Comparison of ENCODE assay signal across 10 cellular contexts in genomic region chr22:37550921-37551320, GRCh38. TPM values are rescaled to one million over a fixed set of nuclear protein-coding genes. Genes with fewer than 3 reads are reported as not detected.
DNase-seq lines count a peak whose midpoint lies in the region; ATAC-seq, FAIRE-seq and TF ChIP-seq lines count a peak whose summit lies in the region.
"Not testable (repeated sequence)": the region's sequence is repeated elsewhere in the genome, so short reads cannot be mapped to it uniquely, and the experiment has no call there.
"Had no signal": no experiment of that assay in that cellular context is flagged by ENCODE, and none has a peak within 500 bp of the region (broad histone marks: within the 10 kb centered on the region; RNA-seq: fewer than 3 reads in every experiment).

No MANE protein-coding gene starts in this region.

- H2BK15ac ChIP-seq in mesendoderm (replicated peaks; ENCODE audit: low read depth) = not testable (repeated sequence)
- H2BK15ac ChIP-seq in neuronal stem cell (ENCODE audit: low read length) = peak overlapping the region; percentile 47

- not testable (repeated sequence) for H3K4ac ChIP-seq in mesendoderm (ENCODE audit: low read depth, low read length); neuronal stem cell (ENCODE audit: low read length)

- not testable (repeated sequence) for H4K8ac ChIP-seq in mesendoderm (ENCODE audit: low read depth, low read length); neuronal stem cell (ENCODE audit: low read depth, low read length)

- H3K14ac ChIP-seq in neuronal stem cell (ENCODE audit: low read length) = not testable (repeated sequence)

- intact Hi-C loops in dorsolateral prefrontal cortex (cut with DNase I); right cardiac atrium (cut with DNase I): not testable (repeated sequence)

- not testable (repeated sequence) for FAIRE-seq in astrocyte (lab: Jason Lieb, UNC)

- 86% methylated on average over 9 of the region's 9 CpGs for WGBS in right cardiac atrium
- no CpG with 5 or more reads among the region's 9 CpGs for WGBS in mesendoderm (ENCODE audit: extremely low coverage, insufficient coverage, low lambda C conversion rate)
- WGBS in neuronal stem cell (ENCODE audit: extremely low coverage in 2 of 2, insufficient read length in 2 of 2, insufficient replicate concordance in 1 of 2), 2 donors = no CpG with 5 or more reads among the region's 9 CpGs
- WGBS in upper lobe of left lung, 2 donors = 88 to 89% methylated on average over 9 of the region's 9 CpGs

- H3K79me2 ChIP-seq in astrocyte (ENCODE audit: insufficient read depth, low read length); mesendoderm (ENCODE audit: control insufficient read depth, insufficient read depth, low read length): not testable (repeated sequence)

- not testable (repeated sequence) for H3K27me3 Mint-ChIP-seq in astrocyte (ENCODE audit: low read depth, unreplicated experiment)

- ATAC-seq in right cardiac atrium; stimulated activated effector memory CD8-positive, alpha-beta T cell treated with anti-CD3 and anti-CD28 coated beads, Interleukin-12 subunit alpha, Interleukin-12 subunit beta, amount 100 ng/mL, for 72 hours; upper lobe of left lung (ENCODE audit: low FRiP score in 2 of 2): not testable (repeated sequence)

- TF ChIP-seq EP300 in upper lobe of left lung (IDR thresholded peaks at IDR 0.05) = not testable (repeated sequence)

- H3K4me1 Mint-ChIP-seq in astrocyte (ENCODE audit: low read depth, unreplicated experiment) = peaks cover 29% of the 10 kb centered on the region
- not testable (repeated sequence) for H3K4me1 Mint-ChIP-seq in stimulated activated effector memory CD8-positive, alpha-beta T cell treated with anti-CD3 and anti-CD28 coated beads, Interleukin-12 subunit alpha, Interleukin-12 subunit beta, amount 100 ng/mL, for 72 hours

- not testable (repeated sequence) for H3K56ac ChIP-seq in mesendoderm (ENCODE audit: low read length)

- not testable (repeated sequence) for H2AFZ ChIP-seq in astrocyte (ENCODE audit: low read depth, low read length); neuronal stem cell (ENCODE audit: low read length)

- H3K9me3 Mint-ChIP-seq in astrocyte (ENCODE audit: unreplicated experiment); stimulated activated effector memory CD8-positive, alpha-beta T cell treated with anti-CD3 and anti-CD28 coated beads, Interleukin-12 subunit alpha, Interleukin-12 subunit beta, amount 100 ng/mL, for 72 hours: not testable (repeated sequence)

- peaks cover 32% of the 10 kb centered on the region for H3K4me1 ChIP-seq in astrocyte (ENCODE audit: insufficient read depth, low read length)
- H3K4me1 ChIP-seq in right cardiac atrium (ENCODE audit: control insufficient read depth, insufficient read depth, low read length) = peaks cover 12% of the 10 kb centered on the region
- peaks cover 14% of the 10 kb centered on the region for H3K4me1 ChIP-seq in mesendoderm (ENCODE audit: control insufficient read depth, low read depth, low read length)
- H3K4me1 ChIP-seq in neuronal stem cell (ENCODE audit: control insufficient read depth in 2 of 2, insufficient read depth in 1 of 2, low read depth in 1 of 2, low read length in 2 of 2) = peaks cover 31 to 36% of the 10 kb centered on the region in 2 donors
- peaks cover 54 to 72% (median 68%) of the 10 kb centered on the region in 4 donors for H3K4me1 ChIP-seq in upper lobe of left lung

- not testable (repeated sequence) for H3K4me2 ChIP-seq in astrocyte (ENCODE audit: low read length); mesendoderm (ENCODE audit: low read length); neuronal stem cell (ENCODE audit: insufficient read depth, low read length, poor library complexity, severe bottlenecking)

- not testable (repeated sequence) for H3K36me3 ChIP-seq in astrocyte (ENCODE audit: insufficient read depth, low read length); mesendoderm (ENCODE audit: control insufficient read depth, insufficient read depth, low read length); neuronal stem cell (replicated peaks in 1 of 2; ENCODE audit: control insufficient read depth in 2 of 2, insufficient read depth in 2 of 2, low read length in 2 of 2); upper lobe of left lung

- not testable (repeated sequence) for TF ChIP-seq POLR2A in upper lobe of left lung (IDR thresholded peaks at IDR 0.05)

- POLR2A ChIA-PET in RWPE1 (lab: Yijun Ruan, JAX; ENCODE audit: low non-redundant PET) = not testable (repeated sequence)

- H2BK5ac ChIP-seq in mesendoderm (ENCODE audit: low read length) = not testable (repeated sequence)
- H2BK5ac ChIP-seq in neuronal stem cell (ENCODE audit: low read length) = peak overlapping the region; percentile 76

- not testable (repeated sequence) for H3K36me3 Mint-ChIP-seq in astrocyte (ENCODE audit: low read depth, unreplicated experiment); stimulated activated effector memory CD8-positive, alpha-beta T cell treated with anti-CD3 and anti-CD28 coated beads, Interleukin-12 subunit alpha, Interleukin-12 subunit beta, amount 100 ng/mL, for 72 hours

- H3K4me3 ChIP-seq in astrocyte (ENCODE audit: insufficient read depth, low read depth, low read length); dorsolateral prefrontal cortex; right cardiac atrium (ENCODE audit: low read length); mesendoderm (ENCODE audit: low read length); neuronal stem cell (ENCODE audit: low read length in 2 of 2); upper lobe of left lung: not testable (repeated sequence)

- not testable (repeated sequence) for H3K4me3 Mint-ChIP-seq in astrocyte (ENCODE audit: unreplicated experiment); stimulated activated effector memory CD8-positive, alpha-beta T cell treated with anti-CD3 and anti-CD28 coated beads, Interleukin-12 subunit alpha, Interleukin-12 subunit beta, amount 100 ng/mL, for 72 hours

- not testable (repeated sequence) for H3K79me1 ChIP-seq in mesendoderm (ENCODE audit: low read length); neuronal stem cell (ENCODE audit: low read depth, low read length)

- CTCF ChIA-PET in RWPE1 (lab: Yijun Ruan, JAX) = interaction anchor here (0.7 kb wide), 1 partner anchor 11 kb away, joined by 8 read pairs; no protein-coding TSS in a partner anchor

- H2AK5ac ChIP-seq in mesendoderm (ENCODE audit: low read length) (peak overlapping the region; percentile 94), neuronal stem cell (ENCODE audit: low read depth, low read length) (peak overlapping the region; percentile 77)

- not testable (repeated sequence) for H3K27me3 ChIP-seq in astrocyte (ENCODE audit: insufficient read depth, low read length); dorsolateral prefrontal cortex; right cardiac atrium (ENCODE audit: control insufficient read depth, insufficient read depth); mesendoderm (ENCODE audit: insufficient read depth, low read length, poor library complexity); neuronal stem cell (ENCODE audit: control insufficient read depth in 3 of 3, insufficient read depth in 3 of 3, low read depth in 1 of 3, low read length in 3 of 3); upper lobe of left lung

- H3K18ac ChIP-seq in mesendoderm (ENCODE audit: low read length) = not testable (repeated sequence)
- H3K18ac ChIP-seq in neuronal stem cell (ENCODE audit: low read length) = peak overlapping the region; percentile 93

- not testable (repeated sequence) for TF ChIP-seq CTCF in RWPE1 (conservative IDR thresholded peaks at IDR 0.05; ENCODE audit: low read depth); astrocyte (IDR thresholded peaks at IDR 0.05; ENCODE audit: insufficient read depth, low read depth, low read length); upper lobe of left lung (IDR thresholded peaks at IDR 0.05)
- peak in 1 of 56 donors; percentile 13 for TF ChIP-seq CTCF in dorsolateral prefrontal cortex (IDR thresholded peaks at IDR 0.05 in 54 of 56, conservative IDR thresholded peaks at IDR 0.05 in 2 of 56; ENCODE audit: low read depth in 1 of 56, partially characterized antibody in 56 of 56)

- not testable (repeated sequence) for DNase-seq in RWPE1 (ENCODE audit: low spot score); astrocyte (ENCODE audit: low read depth); dorsolateral prefrontal cortex; mesendoderm; neuronal stem cell (ENCODE audit: low spot score); stimulated activated effector memory CD8-positive, alpha-beta T cell treated with anti-CD3 and anti-CD28 coated beads, Interleukin-12 subunit alpha, Interleukin-12 subunit beta, amount 100 ng/mL, for 72 hours (ENCODE audit: low spot score in 2 of 2); upper lobe of left lung
- DNase-seq in right cardiac atrium = peak in 1 of 3 donors; percentile 13

- H2BK12ac ChIP-seq in neuronal stem cell (ENCODE audit: low read length) = not testable (repeated sequence)

- H4K91ac ChIP-seq in neuronal stem cell (ENCODE audit: low read depth, low read length, poor library complexity) = not testable (repeated sequence)

- H3K23ac ChIP-seq in mesendoderm (ENCODE audit: low read length); neuronal stem cell (ENCODE audit: low read depth, low read length, poor library complexity): not testable (repeated sequence)

- H3K27ac Mint-ChIP-seq in astrocyte (ENCODE audit: unreplicated experiment) = peak overlapping the region; percentile 34
- H3K27ac Mint-ChIP-seq in stimulated activated effector memory CD8-positive, alpha-beta T cell treated with anti-CD3 and anti-CD28 coated beads, Interleukin-12 subunit alpha, Interleukin-12 subunit beta, amount 100 ng/mL, for 72 hours = peak overlapping the region; percentile 73

- H4K5ac ChIP-seq in mesendoderm (ENCODE audit: low read length) = not testable (repeated sequence)

- H4K20me1 ChIP-seq in astrocyte (ENCODE audit: insufficient read depth, low read length) = not testable (repeated sequence)

- H3K9me3 ChIP-seq in astrocyte (ENCODE audit: insufficient read depth, low read depth, low read length); right cardiac atrium (ENCODE audit: control insufficient read depth, low read length); neuronal stem cell (replicated peaks in 1 of 2; ENCODE audit: control insufficient read depth in 2 of 2, insufficient read depth in 1 of 2, low read depth in 1 of 2, low read length in 2 of 2); upper lobe of left lung: not testable (repeated sequence)

- H3K27ac ChIP-seq in RWPE1 = peak overlapping the region; percentile 97
- H3K27ac ChIP-seq in astrocyte (ENCODE audit: low read depth, low read length); mesendoderm (ENCODE audit: low read depth, low read length): not testable (repeated sequence)
- H3K27ac ChIP-seq in dorsolateral prefrontal cortex = peak overlapping the region in 51 of 59 donors; percentile 10 to 98 (median 91)
- peak overlapping the region; percentile 54 for H3K27ac ChIP-seq in right cardiac atrium (ENCODE audit: low read length)
- peak overlapping the region; percentile 95 for H3K27ac ChIP-seq in neuronal stem cell (replicated peaks; ENCODE audit: low read length)
- peak overlapping the region in 3 of 4 donors; percentile 85 to 86 (median 86) for H3K27ac ChIP-seq in upper lobe of left lung

- H2BK120ac ChIP-seq in mesendoderm (ENCODE audit: low read depth, low read length) = not testable (repeated sequence)
- H2BK120ac ChIP-seq in neuronal stem cell (ENCODE audit: low read depth, low read length) = peak overlapping the region; percentile 43

- H3K9ac ChIP-seq in astrocyte (ENCODE audit: low read length); mesendoderm (ENCODE audit: low read length); neuronal stem cell (ENCODE audit: low read depth, low read length, poor library complexity): not testable (repeated sequence)

RNA-seq across cellular contexts. Expression of gene CDC42EP1, which starts 9.4 kb away (rescaled TPM):
- total RNA-seq in astrocyte = 106 and 109 TPM in 2 replicates
- 100 to 1,000 TPM in 9 of 120 experiments, 10 to 100 TPM in 111; 12.4 to 203 (median 48.3) TPM for total RNA-seq in dorsolateral prefrontal cortex
- total RNA-seq in right cardiac atrium = 10 to 100 TPM; 19.7 to 31.3 (median 21.7) TPM
- polyA plus RNA-seq in right cardiac atrium = 20.7 TPM
- polyA plus RNA-seq in mesendoderm (2013, experiment 1 of 2) = 70.7 TPM
- polyA plus RNA-seq in mesendoderm (2013, experiment 2 of 2) = 66.2 TPM
- polyA plus RNA-seq in neuronal stem cell (2013, experiment 1 of 2) = 16.9 TPM
- polyA plus RNA-seq in neuronal stem cell (2013, experiment 2 of 2) = 16.2 TPM
- total RNA-seq in upper lobe of left lung = 10 to 100 TPM; 38.8 to 81.7 (median 67.5) TPM

RNA-seq across cellular contexts. Expression of gene LGALS2, which starts 29.0 kb away (rescaled TPM):
- total RNA-seq in astrocyte (not detected in 2 replicates), dorsolateral prefrontal cortex (1 to 10 TPM in 3 of 120 experiments, not detected in 117; 1.4 to 2.5 (median 1.5) TPM), right cardiac atrium (under 1 TPM in 1 of 4 donors, not detected in 3; 0.44 TPM), upper lobe of left lung (1 to 10 TPM in 3 of 6 donors, not detected in 3; 1.4 to 4.2 (median 2.0) TPM)
- not detected for polyA plus RNA-seq in right cardiac atrium
- not detected for polyA plus RNA-seq in mesendoderm (2013, experiment 1 of 2)
- polyA plus RNA-seq in mesendoderm (2013, experiment 2 of 2) = not detected
- polyA plus RNA-seq in neuronal stem cell (2013, experiment 1 of 2) = not detected
- not detected for polyA plus RNA-seq in neuronal stem cell (2013, experiment 2 of 2)
- total RNA-seq: A172 had no signal
- polyA plus RNA-seq: BJ had no signal

RNA-seq across cellular contexts. Expression of gene CARD10, which starts 31.7 kb away (rescaled TPM):
- 19.7 and 22.6 TPM in 2 replicates for total RNA-seq in astrocyte
- 1 to 10 TPM; 1.0 to 7.3 (median 2.8) TPM for total RNA-seq in dorsolateral prefrontal cortex
- 10 to 100 TPM in 2 of 4 donors, 1 to 10 TPM in 2; 6.6 to 11.4 (median 9.6) TPM for total RNA-seq in right cardiac atrium
- polyA plus RNA-seq in right cardiac atrium = 8.3 TPM
- polyA plus RNA-seq in mesendoderm (2013, experiment 1 of 2) = 5.6 TPM
- 5.8 TPM for polyA plus RNA-seq in mesendoderm (2013, experiment 2 of 2)
- polyA plus RNA-seq in neuronal stem cell (2013, experiment 1 of 2) = 4.2 TPM
- polyA plus RNA-seq in neuronal stem cell (2013, experiment 2 of 2) = 4.3 TPM
- total RNA-seq in upper lobe of left lung = 10 to 100 TPM in 4 of 6 donors, 1 to 10 TPM in 2; 6.2 to 19.8 (median 13.6) TPM

RNA-seq across cellular contexts. Expression of gene GGA1, which starts 57.7 kb away (rescaled TPM):
- 39.9 and 43.1 TPM in 2 replicates for total RNA-seq in astrocyte
- total RNA-seq in dorsolateral prefrontal cortex = 10 to 100 TPM; 45.6 to 94.6 (median 65.5) TPM
- 10 to 100 TPM; 23.3 to 29.0 (median 26.0) TPM for total RNA-seq in right cardiac atrium
- 27.2 TPM for polyA plus RNA-seq in right cardiac atrium
- 23.0 TPM for polyA plus RNA-seq in mesendoderm (2013, experiment 1 of 2)
- 23.5 TPM for polyA plus RNA-seq in mesendoderm (2013, experiment 2 of 2)
- polyA plus RNA-seq in neuronal stem cell (2013, experiment 1 of 2) = 32.1 TPM
- polyA plus RNA-seq in neuronal stem cell (2013, experiment 2 of 2) = 31.4 TPM
- total RNA-seq in upper lobe of left lung = 100 to 1,000 TPM in 2 of 6 donors, 10 to 100 TPM in 4; 52.4 to 226 (median 68.3) TPM
